ENCODE assay signal across 28 cellular contexts in genomic region chrX:141133272-141133671, GRCh38.
"Had no signal": no experiment of that assay in that cellular context is flagged by ENCODE, and none has a peak within 500 bp of the region (broad histone marks: within the 10 kb centered on the region; RNA-seq: fewer than 3 reads in every experiment).

No MANE protein-coding gene starts in this region.

- H3K4me3 Mint-ChIP-seq: activated naive CD4-positive, alpha-beta T cell treated with anti-CD3 and anti-CD28 coated beads, Interleukin-2, amount 10 ng/mL, durations not matched to agents 7 days and 5 days; activated T-helper 1 cell treated with anti-CD3 and anti-CD28 coated beads, Interleukin-12 subunit alpha, Interleukin-12 subunit beta, Interleukin-2, Interleukin-4 antibody, amounts not matched to agents 30 ng/mL and 10 ng/mL and 1 ng/mL, durations not matched to agents 14 hours and 24 hours and 36 hours; immature natural killer cell; natural killer cell; neural progenitor cell had no signal

- H3K27ac ChIP-seq: gastroesophageal sphincter, heart left ventricle, left lung, lower lobe of right lung, neural progenitor cell, spleen, suprapubic skin, tibial artery, WERI-Rb-1 had no signal

- H3K4me2 ChIP-seq: neural progenitor cell had no signal

- H3K9ac ChIP-seq: neural progenitor cell had no signal

- DNase-seq: activated CD4-positive, alpha-beta T cell treated with anti-CD3 and anti-CD28 coated beads for 48 hours; activated CD4-positive, alpha-beta T cell treated with anti-CD3 and anti-CD28 coated beads, Interleukin-2, amount 50 U/mL, for 48 hours; activated CD8-positive, alpha-beta memory T cell treated with anti-CD3 and anti-CD28 coated beads, Interleukin-2, amount 50 U/mL, for 4 hours; activated gamma-delta T cell; activated naive CD4-positive, alpha-beta T cell treated with anti-CD3 and anti-CD28 coated beads, Interleukin-2, amount 10 ng/mL, durations not matched to agents 7 days and 5 days; activated T-cell treated with anti-CD3 and anti-CD28 coated beads, Interleukin-2, amount 50 U/mL, for 1 hour; amygdala; dermis blood vessel endothelial cell; effector CD4-positive, alpha-beta T cell; heart left ventricle; hypothalamus; immature natural killer cell; kidney glomerular epithelial cell; left lung; lower lobe of right lung; mesendoderm; natural killer cell; right cardiac atrium; spleen; stimulated activated naive CD4-positive, alpha-beta T cell; T-helper 9 cell; tibial artery; WERI-Rb-1 had no signal

- H3K9me3 ChIP-seq: gastroesophageal sphincter, heart left ventricle, left lung, lower lobe of right lung, spleen, suprapubic skin, tibial artery had no signal

- H3K27ac Mint-ChIP-seq: activated naive CD4-positive, alpha-beta T cell treated with anti-CD3 and anti-CD28 coated beads, Interleukin-2, amount 10 ng/mL, durations not matched to agents 7 days and 5 days; activated T-helper 1 cell treated with anti-CD3 and anti-CD28 coated beads, Interleukin-12 subunit alpha, Interleukin-12 subunit beta, Interleukin-2, Interleukin-4 antibody, amounts not matched to agents 30 ng/mL and 10 ng/mL and 1 ng/mL, durations not matched to agents 14 hours and 24 hours and 36 hours; immature natural killer cell; natural killer cell; neural progenitor cell had no signal

- ATAC-seq: activated CD4-positive, CD25-positive, alpha-beta regulatory T cell treated with anti-CD3 and anti-CD28 coated beads, Interleukin-2, amount 50 U/mL, for 24 hours; gastroesophageal sphincter; heart left ventricle; left lung; lower lobe of right lung; natural killer cell; right cardiac atrium had no signal

- H3K36me3 ChIP-seq: gastroesophageal sphincter, heart left ventricle, left lung, lower lobe of right lung, neural progenitor cell, spleen, suprapubic skin, tibial artery, WERI-Rb-1 had no signal

- H3K27me3 ChIP-seq: gastroesophageal sphincter, heart left ventricle, left lung, neural progenitor cell, suprapubic skin, tibial artery had no signal

- H3K4me1 ChIP-seq: gastroesophageal sphincter, heart left ventricle, left lung, lower lobe of right lung, neural progenitor cell, spleen, suprapubic skin, tibial artery had no signal

- H3K9me3 Mint-ChIP-seq: activated naive CD4-positive, alpha-beta T cell treated with anti-CD3 and anti-CD28 coated beads, Interleukin-2, amount 10 ng/mL, durations not matched to agents 7 days and 5 days; activated T-helper 1 cell treated with anti-CD3 and anti-CD28 coated beads, Interleukin-12 subunit alpha, Interleukin-12 subunit beta, Interleukin-2, Interleukin-4 antibody, amounts not matched to agents 30 ng/mL and 10 ng/mL and 1 ng/mL, durations not matched to agents 14 hours and 24 hours and 36 hours; natural killer cell had no signal

- H3K4me1 Mint-ChIP-seq: activated naive CD4-positive, alpha-beta T cell treated with anti-CD3 and anti-CD28 coated beads, Interleukin-2, amount 10 ng/mL, durations not matched to agents 7 days and 5 days; immature natural killer cell; natural killer cell; neural progenitor cell had no signal

- H3K4me3 ChIP-seq: gastroesophageal sphincter, heart left ventricle, left lung, lower lobe of right lung, neural progenitor cell, spleen, suprapubic skin, tibial artery had no signal

- H3K36me3 Mint-ChIP-seq: activated naive CD4-positive, alpha-beta T cell treated with anti-CD3 and anti-CD28 coated beads, Interleukin-2, amount 10 ng/mL, durations not matched to agents 7 days and 5 days; immature natural killer cell; natural killer cell; neural progenitor cell had no signal

- H3K27me3 Mint-ChIP-seq: activated naive CD4-positive, alpha-beta T cell treated with anti-CD3 and anti-CD28 coated beads, Interleukin-2, amount 10 ng/mL, durations not matched to agents 7 days and 5 days had no signal

- H2AFZ ChIP-seq: neural progenitor cell had no signal
